8 cellular contexts compared by ENCODE assay signal in genomic region chr16:21936216-21936615, GRCh38. TPM values are rescaled to one million over a fixed set of nuclear protein-coding genes. Genes with fewer than 3 reads are reported as not detected.
DNase-seq lines count a peak whose midpoint lies in the region; ATAC-seq and TF ChIP-seq lines count a peak whose summit lies in the region.
"Not testable (repeated sequence)": the region's sequence is repeated elsewhere in the genome, so short reads cannot be mapped to it uniquely, and the experiment has no call there.

No MANE protein-coding gene starts in this region.

- H3K4me1 ChIP-seq in OCI-LY3 (ENCODE audit: low read length); adipocyte (ENCODE audit: control insufficient read depth, insufficient read depth, low read length); right cardiac atrium (ENCODE audit: control insufficient read depth, insufficient read depth, low read length); osteoblast (ENCODE audit: insufficient read depth, low read length); tibial artery: not testable (repeated sequence)

- H3K36me3 ChIP-seq in KOPT-K1 (ENCODE audit: insufficient read depth, low read length); OCI-LY3 (replicated peaks; ENCODE audit: low read depth, low read length); adipocyte (ENCODE audit: control insufficient read depth, insufficient read depth, low read length, severe bottlenecking); osteoblast (ENCODE audit: insufficient read depth, low read length); tibial artery: not testable (repeated sequence)

- not testable (repeated sequence) for H2AFZ ChIP-seq in OCI-LY3 (ENCODE audit: low read depth, low read length); osteoblast (ENCODE audit: low read length)

- H3K4me2 ChIP-seq in OCI-LY3 (ENCODE audit: low read length) (peak overlapping the region; percentile 32; the same call in 1 of the 2 replicates), osteoblast (ENCODE audit: insufficient read depth, low read length) (peak overlapping the region; percentile 51)

- TF ChIP-seq CTCF in OCI-LY3 (IDR thresholded peaks at IDR 0.05; ENCODE audit: low read depth, low read length); chondrocyte (IDR thresholded peaks at IDR 0.05); osteoblast (IDR thresholded peaks at IDR 0.05; ENCODE audit: extremely low read depth, low read depth, low read length); tibial artery (IDR thresholded peaks at IDR 0.05): not testable (repeated sequence)

- intact Hi-C loops in right cardiac atrium (cut with DNase I); tibial artery (cut with DNase I; ENCODE audit: low total_unique reads): not testable (repeated sequence)

- 46% methylated on average over 6 of the region's 6 CpGs for WGBS in right cardiac atrium

- H4K20me1 ChIP-seq in OCI-LY3 (ENCODE audit: insufficient read depth, low read length); osteoblast (ENCODE audit: insufficient read depth, low read length): not testable (repeated sequence)

- H3K4me1 Mint-ChIP-seq in chondrocyte (ENCODE audit: low read depth): not testable (repeated sequence)

- H3K27me3 ChIP-seq in OCI-LY3 (ENCODE audit: low read depth, low read length); adipocyte (replicated peaks; ENCODE audit: control insufficient read depth, insufficient read depth, low read length); right cardiac atrium (ENCODE audit: control insufficient read depth, insufficient read depth); osteoblast (ENCODE audit: insufficient read depth, low read length); tibial artery: not testable (repeated sequence)

- not testable (repeated sequence) for H3K36me3 Mint-ChIP-seq in chondrocyte (ENCODE audit: low read depth)

- H3K4me3 Mint-ChIP-seq in chondrocyte (ENCODE audit: unreplicated experiment): not testable (repeated sequence)

- not testable (repeated sequence) for DNase-seq in adipocyte (ENCODE audit: low read depth); chondrocyte (ENCODE audit: low spot score); osteoblast (ENCODE audit: insufficient read length, low spot score, missing footprints); tibial artery
- peak; percentile 31 for DNase-seq in fibroblast of peridontal ligament (ENCODE audit: extremely low read depth)
- DNase-seq in right cardiac atrium: peak; percentile 27 to 67 (median 59)

- not testable (repeated sequence) for H3K9me3 ChIP-seq in KOPT-K1 (ENCODE audit: insufficient read depth, low read length, poor library complexity, severe bottlenecking); OCI-LY3 (ENCODE audit: insufficient read depth, low read length); adipocyte (ENCODE audit: control insufficient read depth, low read length); right cardiac atrium (ENCODE audit: control insufficient read depth, low read length); osteoblast (ENCODE audit: low read depth, low read length); tibial artery

- ATAC-seq in right cardiac atrium: peak; percentile 50 to 51

- H3K27ac Mint-ChIP-seq in chondrocyte (ENCODE audit: unreplicated experiment): peak overlapping the region; percentile 5

- not testable (repeated sequence) for H3K9me3 Mint-ChIP-seq in chondrocyte (ENCODE audit: low read depth)

- H3K27me3 Mint-ChIP-seq in chondrocyte (ENCODE audit: low read depth): peaks cover 16% of the 10 kb centered on the region

- H3K27ac ChIP-seq in KOPT-K1 (ENCODE audit: low read depth, low read length, poor library complexity, severe bottlenecking) (peak overlapping the region; percentile 5), tibial artery (peak overlapping the region in 1 of 2 donors; percentile 54)
- H3K27ac ChIP-seq in OCI-LY3 (ENCODE audit: low read length); right cardiac atrium (ENCODE audit: low read length); osteoblast (ENCODE audit: low read depth, low read length): not testable (repeated sequence)

- not testable (repeated sequence) for H3K4me3 ChIP-seq in OCI-LY3 (ENCODE audit: low read length); right cardiac atrium (ENCODE audit: low read length); osteoblast (ENCODE audit: insufficient read depth, low read length)
- H3K4me3 ChIP-seq in adipocyte (ENCODE audit: low read length) (peak overlapping the region; percentile 59), tibial artery (peak overlapping the region; percentile 16 to 22)

- H3K9ac ChIP-seq in OCI-LY3 (ENCODE audit: low read length); adipocyte (ENCODE audit: low read length): not testable (repeated sequence)

- H3K79me2 ChIP-seq in OCI-LY3 (ENCODE audit: low read length); osteoblast (ENCODE audit: insufficient read depth, low read length): not testable (repeated sequence)

RNA-seq across cellular contexts. Expression of gene UQCRC2, which starts 16.9 kb away (rescaled TPM):
- total RNA-seq in chondrocyte (144 to 176 TPM (median 154 TPM) in 3 replicates), right cardiac atrium (100 to 1,000 TPM; 516 to 665 (median 637) TPM), osteoblast (157 and 166 TPM in 2 replicates)
- 321 TPM for polyA plus RNA-seq in right cardiac atrium
